ENCODE assay signal across 25 cellular contexts in genomic region chr12:108240027-108240785, GRCh38.
"Had no signal": no experiment of that assay in that cellular context is flagged by ENCODE, and none has a peak within 500 bp of the region (broad histone marks: within the 10 kb centered on the region; RNA-seq: fewer than 3 reads in every experiment).

No MANE protein-coding gene starts in this region.

- H3K27ac Mint-ChIP-seq: activated naive CD8-positive, alpha-beta T cell; activated T-helper 17 cell treated with anti-CD3 and anti-CD28 coated beads, Interleukin-2, amount 50 U/mL, for 72 hours; dendritic cell treated with granulocyte-macrophage colony-stimulating factor and Interleukin-4, amounts not matched to agents 40 ng/mL and 50 ng/mL, for 4 days; stimulated activated naive CD8-positive, alpha-beta T cell treated with anti-CD3 and anti-CD28 coated beads, Interleukin-15, amount 100 ng/mL, for 72 hours; T-cell had no signal

- ATAC-seq: activated T-helper 17 cell treated with anti-CD3 and anti-CD28 coated beads, Interleukin-2, amount 50 U/mL, for 72 hours; esophagus mucosa; left lung; naive thymus-derived CD8-positive, alpha-beta T cell; pancreas; right cardiac atrium; stimulated activated naive CD8-positive, alpha-beta T cell treated with anti-CD3 and anti-CD28 coated beads, Interleukin-15, amount 100 ng/mL, for 72 hours; T-cell had no signal

- H3K9me3 Mint-ChIP-seq: activated T-helper 17 cell treated with anti-CD3 and anti-CD28 coated beads, Interleukin-2, amount 50 U/mL, for 72 hours; dendritic cell treated with granulocyte-macrophage colony-stimulating factor and Interleukin-4, amounts not matched to agents 40 ng/mL and 50 ng/mL, for 4 days had no signal

- H3K9me3 ChIP-seq: adrenal gland, ascending aorta, left lung, pancreas had no signal

- H3K4me3 ChIP-seq: adrenal gland, ascending aorta, hepatocyte, left lung, lung, pancreas, tibial nerve had no signal

- DNase-seq: activated CD4-positive, alpha-beta T cell treated with anti-CD3 and anti-CD28 coated beads for 1 hour; activated naive CD4-positive, alpha-beta T cell; activated T-cell treated with anti-CD3 and anti-CD28 coated beads, Interleukin-2, amount 50 U/mL, for 1 hour; adrenal gland; brain microvascular endothelial cell; caudate nucleus; effector memory CD4-positive, alpha-beta T cell; foreskin melanocyte; glutamatergic neuron; left lung; naive thymus-derived CD8-positive, alpha-beta T cell; pancreas; right cardiac atrium; stimulated activated CD4-positive, alpha-beta T cell treated with anti-CD3 and anti-CD28 coated beads, Interleukin-12 subunit alpha, Interleukin-12 subunit beta, amount 100 ng/mL, for 4 hours; stimulated activated naive CD8-positive, alpha-beta T cell treated with anti-CD3 and anti-CD28 coated beads, Interleukin-15, amount 100 ng/mL, for 72 hours; T-cell; WERI-Rb-1 had no signal

- H3K36me3 Mint-ChIP-seq: activated naive CD8-positive, alpha-beta T cell; naive thymus-derived CD8-positive, alpha-beta T cell; T-cell had no signal

- H3K27ac ChIP-seq: adrenal gland, ascending aorta, brain microvascular endothelial cell, hepatocyte, left lung, pancreas, tibial nerve, WERI-Rb-1 had no signal

- H3K36me3 ChIP-seq: adrenal gland, ascending aorta, brain microvascular endothelial cell, left lung, pancreas, tibial nerve, WERI-Rb-1 had no signal

- H3K4me1 Mint-ChIP-seq: activated T-helper 17 cell treated with anti-CD3 and anti-CD28 coated beads, Interleukin-2, amount 50 U/mL, for 72 hours; naive thymus-derived CD8-positive, alpha-beta T cell; stimulated activated naive CD8-positive, alpha-beta T cell treated with anti-CD3 and anti-CD28 coated beads, Interleukin-15, amount 100 ng/mL, for 72 hours; T-cell had no signal

- H3K4me1 ChIP-seq: adrenal gland, ascending aorta, left lung, pancreas, tibial nerve had no signal

- H3K4me2 ChIP-seq: hepatocyte had no signal

- H3K4me3 Mint-ChIP-seq: activated naive CD8-positive, alpha-beta T cell; activated T-helper 17 cell treated with anti-CD3 and anti-CD28 coated beads, Interleukin-2, amount 50 U/mL, for 72 hours; dendritic cell treated with granulocyte-macrophage colony-stimulating factor and Interleukin-4, amounts not matched to agents 40 ng/mL and 50 ng/mL, for 4 days; naive thymus-derived CD8-positive, alpha-beta T cell; stimulated activated naive CD8-positive, alpha-beta T cell treated with anti-CD3 and anti-CD28 coated beads, Interleukin-15, amount 100 ng/mL, for 72 hours; T-cell had no signal

- H2AFZ ChIP-seq: hepatocyte had no signal

- H3K27me3 ChIP-seq: adrenal gland, ascending aorta, brain microvascular endothelial cell, tibial nerve had no signal
